Comparison of ENCODE assay signal across 8 cellular contexts in the genomic region with DNA sequence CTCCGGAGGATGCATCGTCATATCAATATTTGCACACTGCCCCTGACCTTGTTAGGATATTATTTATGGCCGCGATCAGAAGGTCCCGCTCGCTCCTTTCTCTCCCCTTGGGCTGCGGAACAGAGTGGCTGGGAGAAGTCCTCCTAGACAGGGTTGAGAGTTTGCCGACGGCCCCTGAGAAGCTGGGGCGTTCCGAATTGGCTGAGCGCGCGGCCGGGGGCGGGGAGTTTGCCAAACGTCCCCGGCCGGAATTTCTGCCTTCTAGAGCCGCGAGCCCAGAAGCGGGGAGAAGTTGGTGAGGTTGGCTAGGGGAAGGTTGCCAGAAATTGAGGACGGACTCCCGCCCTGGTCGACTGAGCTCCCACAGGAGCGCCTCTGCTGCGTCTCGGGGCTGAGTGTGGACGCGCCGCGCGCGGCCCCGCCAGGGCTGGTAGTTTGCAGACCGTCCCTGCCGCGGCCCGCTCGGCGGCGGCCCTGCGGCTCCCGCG.
DNase-seq lines count a peak whose midpoint lies in the region; ATAC-seq and TF ChIP-seq lines count a peak whose summit lies in the region.

No MANE protein-coding gene starts in this region.

- CTCF ChIA-PET in CD4-positive, alpha-beta memory T cell (lab: Charles Lee; ENCODE audit: partially characterized antibody), result interaction anchor here (0.7 to 11.1 kb wide), 17 partner anchors 8 to 332 kb away, joined by 3 to 358 read pairs (median 18); a partner anchor contains a TSS
- CTCF ChIA-PET in activated CD8-positive, alpha-beta T cell treated with anti-CD3 and anti-CD28 coated beads for 36 hours (lab: Charles Lee), result interaction anchor here (0.8 to 8.0 kb wide), 17 partner anchors 8 to 331 kb away, joined by 3 to 114 read pairs (median 6); a partner anchor contains a TSS

- no peaks in the 10 kb centered on the region for H3K27me3 Mint-ChIP-seq in CD4-positive, alpha-beta memory T cell
- peaks cover 2% of the 10 kb centered on the region for H3K27me3 Mint-ChIP-seq in activated CD8-positive, alpha-beta T cell treated with anti-CD3 and anti-CD28 coated beads for 36 hours

- peak overlapping the region; percentile 70 for H3K27ac ChIP-seq in CD4-positive, alpha-beta memory T cell (ENCODE audit: low read depth, low read length)

- no peaks in the 10 kb centered on the region for H3K9me3 ChIP-seq in CD4-positive, alpha-beta memory T cell (ENCODE audit: control insufficient read depth in 1 of 2, low read length in 2 of 2)

- intact Hi-C loops in CD4-positive, alpha-beta memory T cell (cut with micrococcal nuclease), result loop anchor here (1.0 to 10.0 kb wide), 6 partner anchors 62 to 1623 kb away; a partner anchor contains a TSS
- intact Hi-C loops in activated CD8-positive, alpha-beta T cell treated with anti-CD3 and anti-CD28 coated beads for 36 hours (cut with micrococcal nuclease), result loop anchor here (2.0 to 5.0 kb wide), 4 partner anchors 49 to 293 kb away; no protein-coding TSS in a partner anchor

- peaks cover 0 to 12% of the 10 kb centered on the region in 2 donors for H3K36me3 Mint-ChIP-seq in CD4-positive, alpha-beta memory T cell
- H3K36me3 Mint-ChIP-seq in activated CD8-positive, alpha-beta T cell treated with anti-CD3 and anti-CD28 coated beads for 36 hours (ENCODE audit: low read depth), result no peaks in the 10 kb centered on the region

- TF ChIP-seq CTCF in activated CD8-positive, alpha-beta T cell treated with anti-CD3 and anti-CD28 coated beads for 36 hours (IDR thresholded peaks at IDR 0.05), result no peak

- peaks cover 38 to 53% (median 45%) of the 10 kb centered on the region in 4 donors for H3K4me1 Mint-ChIP-seq in CD4-positive, alpha-beta memory T cell
- peaks cover 44% of the 10 kb centered on the region for H3K4me1 Mint-ChIP-seq in activated CD8-positive, alpha-beta T cell treated with anti-CD3 and anti-CD28 coated beads for 36 hours (ENCODE audit: low read depth)

- H3K4me3 Mint-ChIP-seq in CD4-positive, alpha-beta memory T cell, result peak overlapping the region; percentile 96 to 100 (median 99)
- H3K4me3 Mint-ChIP-seq in activated CD8-positive, alpha-beta T cell treated with anti-CD3 and anti-CD28 coated beads for 36 hours, result peak overlapping the region; percentile 94

- H3K27ac Mint-ChIP-seq in CD4-positive, alpha-beta memory T cell, result peak overlapping the region; percentile 93 to 99 (median 97)
- peak overlapping the region; percentile 97 for H3K27ac Mint-ChIP-seq in activated CD8-positive, alpha-beta T cell treated with anti-CD3 and anti-CD28 coated beads for 36 hours

- peak; percentile 80 to 85 (median 83) for DNase-seq in CD4-positive, alpha-beta memory T cell
- DNase-seq in NCI-H82 treated with DMSO at 0.1 percent for 48 hours (lab: John Stamatoyannopoulos, UW; ENCODE audit: unreplicated experiment) (peak; percentile 74), lung microvascular endothelial cell (ENCODE audit: low read depth in 2 of 2) (peak; percentile 90 to 93)
- peak; percentile 87 for DNase-seq in activated CD8-positive, alpha-beta T cell treated with anti-CD3 and anti-CD28 coated beads for 36 hours
- DNase-seq in effector CD4-positive, alpha-beta T cell, result peak; percentile 74
- DNase-seq in stimulated activated CD4-positive, alpha-beta T cell treated with anti-CD3 and anti-CD28 coated beads, TNF-alpha, amount 100 ng/mL, for 48 hours (ENCODE audit: low read depth in 3 of 3), result peak; percentile 66 to 78 (median 66)

- H3K4me1 ChIP-seq in CD4-positive, alpha-beta memory T cell (ENCODE audit: insufficient read depth, low read length), result peaks cover 48% of the 10 kb centered on the region

- H3K9me3 Mint-ChIP-seq in CD4-positive, alpha-beta memory T cell, result no peaks in the 10 kb centered on the region
- no peaks in the 10 kb centered on the region for H3K9me3 Mint-ChIP-seq in activated CD8-positive, alpha-beta T cell treated with anti-CD3 and anti-CD28 coated beads for 36 hours

- no peaks in the 10 kb centered on the region for H3K36me3 ChIP-seq in CD4-positive, alpha-beta memory T cell (ENCODE audit: insufficient read depth, low read length)

- ATAC-seq in GM19397 (IDR thresholded peaks at IDR 0.05; ENCODE audit: unreplicated experiment) (peak; percentile 59), HG03558 (IDR thresholded peaks at IDR 0.05; ENCODE audit: extremely low read depth, unreplicated experiment) (peak; percentile 36)
- ATAC-seq in activated CD8-positive, alpha-beta T cell treated with anti-CD3 and anti-CD28 coated beads for 36 hours, result peak; percentile 64

- H3K4me3 ChIP-seq in CD4-positive, alpha-beta memory T cell (ENCODE audit: low read length in 2 of 2), result peak overlapping the region; percentile 57 to 80

- H3K27me3 ChIP-seq in CD4-positive, alpha-beta memory T cell (ENCODE audit: insufficient read depth, low read length), result no peaks in the 10 kb centered on the region

- POLR2A ChIA-PET in CD4-positive, alpha-beta memory T cell (lab: Charles Lee; ENCODE audit: partially characterized antibody), result interaction anchor here (0.8 to 5.5 kb wide), 27 partner anchors 9 to 798 kb away, joined by 3 to 98 read pairs (median 5); a partner anchor contains a TSS
- POLR2A ChIA-PET in activated CD8-positive, alpha-beta T cell treated with anti-CD3 and anti-CD28 coated beads for 36 hours (lab: Charles Lee), result interaction anchor here (1.0 to 3.9 kb wide), 8 partner anchors 9 to 179 kb away, joined by 3 to 28 read pairs (median 4); no protein-coding TSS in a partner anchor

Comparison
In these comparisons a context has a peak if more than half of its experiments do, and no peak if none do; other contexts are left out.
1. Peak in every context shown above with its lines: DNase-seq, ATAC-seq, H3K4me3 ChIP-seq and H3K27ac ChIP-seq.